In the genomic region with DNA sequence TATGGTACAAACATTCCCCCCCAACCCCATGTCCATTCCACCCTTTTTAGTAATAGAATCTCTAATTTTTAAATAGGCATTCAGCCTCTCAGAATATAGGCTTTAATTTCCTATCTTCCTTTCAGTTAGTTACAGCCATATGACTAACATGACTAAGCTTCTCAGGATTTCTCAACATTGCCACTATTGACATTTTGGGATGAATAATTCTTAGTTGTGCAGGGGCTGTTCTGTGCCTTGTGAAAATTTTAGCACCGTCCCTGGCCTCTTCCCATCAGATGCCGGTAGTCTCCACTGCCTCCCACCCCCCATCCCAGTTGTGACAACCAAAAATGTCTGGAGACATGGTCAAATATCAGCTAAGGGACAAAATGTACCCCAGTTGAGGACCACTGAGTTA, we compare ENCODE assay signal across 20 cellular contexts.
DNase-seq lines count a peak whose midpoint lies in the region; ATAC-seq and TF ChIP-seq lines count a peak whose summit lies in the region.
"Had no signal": no experiment of that assay in that cellular context is flagged by ENCODE, and none has a peak within 500 bp of the region (broad histone marks: within the 10 kb centered on the region; RNA-seq: fewer than 3 reads in every experiment).

No MANE protein-coding gene starts in this region.

- H3K27me3 Mint-ChIP-seq in activated CD4-positive, alpha-beta T cell treated with anti-CD3 and anti-CD28 coated beads for 36 hours = no peaks in the 10 kb centered on the region
- H3K27me3 Mint-ChIP-seq: CD4-positive, CD25-positive, alpha-beta regulatory T cell had no signal

- POLR2A ChIA-PET in PC-3 (lab: Charles Lee; ENCODE audit: unreplicated experiment) = interaction anchor here (0.6 kb wide), 2 partner anchors 10 to 127 kb away, joined by 6 to 11 read pairs; no protein-coding TSS in a partner anchor
- POLR2A ChIA-PET in activated CD4-positive, alpha-beta T cell treated with anti-CD3 and anti-CD28 coated beads for 36 hours (lab: Charles Lee) = no interaction called here

- no peak overlapping the region for H2BK15ac ChIP-seq in mesendoderm (replicated peaks; ENCODE audit: low read depth)

- H3K9me2 ChIP-seq in PC-3 (replicated peaks; ENCODE audit: low read length) = no peaks in the 10 kb centered on the region

- H3K4me3 ChIP-seq in PC-3 (ENCODE audit: low read length) (no peak overlapping the region), cardiac fibroblast (replicated peaks in 1 of 2; ENCODE audit: low read depth in 2 of 2, low read length in 2 of 2) (no peak overlapping the region), mesendoderm (ENCODE audit: low read length) (no peak overlapping the region)
- H3K4me3 ChIP-seq: ascending aorta, SK-N-MC had no signal

- no peak overlapping the region for H3K9ac ChIP-seq in PC-3 (ENCODE audit: low read length)
- no peak overlapping the region for H3K9ac ChIP-seq in mesendoderm (ENCODE audit: low read length)
- H3K9ac ChIP-seq: KMS-11 had no signal

- H3K23ac ChIP-seq in mesendoderm (ENCODE audit: low read length) = no peak overlapping the region

- no peak overlapping the region for H4K8ac ChIP-seq in mesendoderm (ENCODE audit: low read depth, low read length)

- H3K18ac ChIP-seq in mesendoderm (ENCODE audit: low read length) = no peak overlapping the region

- DNase-seq in EH (ENCODE audit: low read depth) (peak; percentile 38), PC-3 (peak; percentile 74), cardiac fibroblast (ENCODE audit: low read depth in 2 of 2) (peak; percentile 52 to 76), kidney tubule cell (ENCODE audit: low spot score) (peak; percentile 36), mesendoderm (no peak), LoVo (ENCODE audit: low spot score) (no peak)
- no peak for DNase-seq in activated CD4-positive, alpha-beta T cell treated with anti-CD3 and anti-CD28 coated beads for 36 hours
- DNase-seq in stimulated activated CD4-positive, alpha-beta T cell treated with anti-CD3 and anti-CD28 coated beads, Interleukin-15, amount 100 ng/mL, for 24 hours = no peak
- DNase-seq: activated CD8-positive, alpha-beta memory T cell treated with anti-CD3 and anti-CD28 coated beads for 24 hours; activated naive CD4-positive, alpha-beta T cell treated with anti-CD3 and anti-CD28 coated beads, Interleukin-2, amount 50 U/mL, for 16 hours; activated T-cell treated with anti-CD3 and anti-CD28 coated beads, Interleukin-2, amount 50 U/mL, for 72 hours; CD4-positive, CD25-positive, alpha-beta regulatory T cell; dermis blood vessel endothelial cell; left ventricle myocardium superior; NCI-H2107; NCI-H526 treated with DMSO at 0.1 percent for 48 hours; stimulated activated CD4-positive, alpha-beta T cell treated with anti-CD3 and anti-CD28 coated beads, Interleukin-12 subunit alpha, Interleukin-12 subunit beta, amount 100 ng/mL, for 4 hours had no signal

- WGBS in mesendoderm (ENCODE audit: extremely low coverage, insufficient coverage, low lambda C conversion rate) = no CpG with 5 or more reads among the region's 2 CpGs

- peaks cover 27% of the 10 kb centered on the region for H3K4me1 ChIP-seq in PC-3 (ENCODE audit: insufficient read depth, low read length)
- no peaks in the 10 kb centered on the region for H3K4me1 ChIP-seq in mesendoderm (ENCODE audit: control insufficient read depth, low read depth, low read length)

- H2BK120ac ChIP-seq in mesendoderm (ENCODE audit: low read depth, low read length) = no peak overlapping the region

- no peaks in the 10 kb centered on the region for H3K9me3 ChIP-seq in PC-3 (ENCODE audit: low read length)
- H3K9me3 ChIP-seq: ascending aorta had no signal

- H4K20me1 ChIP-seq in PC-3 (ENCODE audit: low read length) = no peaks in the 10 kb centered on the region

- H3K4me3 Mint-ChIP-seq in activated CD4-positive, alpha-beta T cell treated with anti-CD3 and anti-CD28 coated beads for 36 hours = no peak overlapping the region
- H3K4me3 Mint-ChIP-seq: activated T-cell treated with anti-CD3 and anti-CD28 coated beads, Interleukin-2, amount 50 U/mL, for 72 hours; CD4-positive, CD25-positive, alpha-beta regulatory T cell had no signal

- H3K27me3 ChIP-seq in PC-3 (ENCODE audit: low read length) = no peaks in the 10 kb centered on the region
- no peaks in the 10 kb centered on the region for H3K27me3 ChIP-seq in mesendoderm (ENCODE audit: insufficient read depth, low read length, poor library complexity)
- H3K27me3 ChIP-seq: ascending aorta had no signal

- no peaks in the 10 kb centered on the region for H3K4me1 Mint-ChIP-seq in activated CD4-positive, alpha-beta T cell treated with anti-CD3 and anti-CD28 coated beads for 36 hours
- H3K4me1 Mint-ChIP-seq: CD4-positive, CD25-positive, alpha-beta regulatory T cell had no signal

- 0 out of 2 replicates have a peak overlapping the region, but pooled peaks have one; percentile 22 for H2AFZ ChIP-seq in PC-3 (ENCODE audit: low read length)

- no peak overlapping the region for H2AK5ac ChIP-seq in mesendoderm (ENCODE audit: low read length)

- no peaks in the 10 kb centered on the region for H3K36me3 Mint-ChIP-seq in activated CD4-positive, alpha-beta T cell treated with anti-CD3 and anti-CD28 coated beads for 36 hours (ENCODE audit: low read depth)
- H3K36me3 Mint-ChIP-seq: CD4-positive, CD25-positive, alpha-beta regulatory T cell had no signal

- intact Hi-C loops in PC-3 (cut with micrococcal nuclease) = no loop called here
- intact Hi-C loops in activated CD4-positive, alpha-beta T cell treated with anti-CD3 and anti-CD28 coated beads for 36 hours (cut with DNase I, micrococcal nuclease) = no loop called here

- ATAC-seq in PC-3 = peak; percentile 93
- no peak for ATAC-seq in activated CD4-positive, alpha-beta T cell treated with anti-CD3 and anti-CD28 coated beads for 36 hours
- ATAC-seq: activated T-cell treated with anti-CD3 and anti-CD28 coated beads, Interleukin-2, amount 50 U/mL, for 72 hours; left ventricle myocardium superior had no signal

- BruUV-seq in PC-3 (replicated peaks; lab: Mats Ljungman, UMichigan) = no TSS peak

- CTCF ChIA-PET in PC-3 (lab: Charles Lee) = no interaction called here
- CTCF ChIA-PET in activated CD4-positive, alpha-beta T cell treated with anti-CD3 and anti-CD28 coated beads for 36 hours (lab: Charles Lee) = interaction anchor here (1.2 kb wide), 1 partner anchor 10 kb away, joined by 4 read pairs; no protein-coding TSS in a partner anchor

- no peak overlapping the region for H2BK5ac ChIP-seq in mesendoderm (ENCODE audit: low read length)

- no peak overlapping the region for H3K4ac ChIP-seq in mesendoderm (ENCODE audit: low read depth, low read length)

- H3K79me1 ChIP-seq in mesendoderm (ENCODE audit: low read length) = no peaks in the 10 kb centered on the region

- H3K4me2 ChIP-seq in PC-3 (ENCODE audit: low read length) (peak overlapping the region; percentile 30), mesendoderm (ENCODE audit: low read length) (no peak overlapping the region)
- H3K4me2 ChIP-seq: KMS-11 had no signal

- H3K79me2 ChIP-seq in PC-3 (ENCODE audit: low read length) (no peaks in the 10 kb centered on the region), mesendoderm (ENCODE audit: control insufficient read depth, insufficient read depth, low read length) (no peaks in the 10 kb centered on the region)

- peak overlapping the region; percentile 59 for H3K27ac ChIP-seq in PC-3 (ENCODE audit: low read length)
- H3K27ac ChIP-seq in mesendoderm (ENCODE audit: low read depth, low read length) = no peak overlapping the region
- H3K27ac ChIP-seq: ascending aorta, KMS-11, SK-N-MC had no signal

- H3K36me3 ChIP-seq in PC-3 (ENCODE audit: low read depth, low read length) (no peaks in the 10 kb centered on the region), mesendoderm (ENCODE audit: control insufficient read depth, insufficient read depth, low read length) (no peaks in the 10 kb centered on the region)
- H3K36me3 ChIP-seq: ascending aorta had no signal

- TF ChIP-seq CTCF in PC-3 (conservative IDR thresholded peaks at IDR 0.05; ENCODE audit: low read depth, low read length) = no peak
- no peak for TF ChIP-seq CTCF in cardiac fibroblast (IDR thresholded peaks at IDR 0.05; ENCODE audit: low read depth, low read length)

- H3F3A ChIP-seq in PC-3 (ENCODE audit: low read length, unreplicated experiment) = no peaks in the 10 kb centered on the region

- no peak overlapping the region for H4K5ac ChIP-seq in mesendoderm (ENCODE audit: low read length)

- H3K9me3 Mint-ChIP-seq in activated CD4-positive, alpha-beta T cell treated with anti-CD3 and anti-CD28 coated beads for 36 hours (ENCODE audit: low read depth) = no peaks in the 10 kb centered on the region
- H3K9me3 Mint-ChIP-seq: activated T-cell treated with anti-CD3 and anti-CD28 coated beads, Interleukin-2, amount 50 U/mL, for 72 hours had no signal

- H3K56ac ChIP-seq in mesendoderm (ENCODE audit: low read length) = no peak overlapping the region

- H3K27ac Mint-ChIP-seq in activated CD4-positive, alpha-beta T cell treated with anti-CD3 and anti-CD28 coated beads for 36 hours = no peak overlapping the region
- H3K27ac Mint-ChIP-seq: activated T-cell treated with anti-CD3 and anti-CD28 coated beads, Interleukin-2, amount 50 U/mL, for 72 hours; CD4-positive, CD25-positive, alpha-beta regulatory T cell had no signal

Comparison
In these comparisons a context has a peak if more than half of its experiments do, and no peak if none do; other contexts are left out.
1. DNase-seq: peak in EH (single experiment), PC-3 (single experiment), cardiac fibroblast (2 of 2) and kidney tubule cell (single experiment); none in mesendoderm (single experiment), activated CD4-positive, alpha-beta T cell treated with anti-CD3 and anti-CD28 coated beads for 36 hours (single experiment), stimulated activated CD4-positive, alpha-beta T cell treated with anti-CD3 and anti-CD28 coated beads, Interleukin-15, amount 100 ng/mL, for 24 hours (single experiment) and LoVo (single experiment).